In genomic region chr1:229664133-229664689, GRCh38 we compare ENCODE assay signal across 8 cellular contexts. TPM values are rescaled to one million over a fixed set of nuclear protein-coding genes. Genes with fewer than 3 reads are reported as not detected.
A peak's percentile ranks its signal among the peaks of the same experiment; 100 is the strongest.
DNase-seq lines count a peak whose midpoint lies in the region; ATAC-seq and TF ChIP-seq lines count a peak whose summit lies in the region.

No MANE protein-coding gene starts in this region.

- H3K4me3 Mint-ChIP-seq in stimulated activated naive B cell treated with anti-CD40 and anti-IgM and Interleukin-4, amounts not matched to agents 10 μg/mL and 1 μg/mL and 100 μg/mL, for 72 hours, result no peak overlapping the region

- no peaks in the 10 kb centered on the region for H3K4me1 ChIP-seq in MM.1S (ENCODE audit: low read length)

- no peak for TF ChIP-seq CTCF in GM13976 (IDR thresholded peaks at IDR 0.05; ENCODE audit: borderline replicate concordance, control extremely low read depth, extremely low read depth, insufficient read depth, missing control alignments)
- TF ChIP-seq CTCF in MM.1S (IDR thresholded peaks at IDR 0.05; ENCODE audit: low read length), result no peak

- ATAC-seq in stimulated activated naive B cell treated with anti-CD40 and anti-IgM and Interleukin-4, amounts not matched to agents 10 μg/mL and 1 μg/mL and 100 μg/mL, for 72 hours (replicated peaks), result peak; percentile 67 to 70
- no peak for ATAC-seq in GM18519 (IDR thresholded peaks at IDR 0.05; ENCODE audit: low FRiP score, unreplicated experiment)

- H3K36me3 Mint-ChIP-seq in stimulated activated naive B cell treated with anti-CD40 and anti-IgM and Interleukin-4, amounts not matched to agents 10 μg/mL and 1 μg/mL and 100 μg/mL, for 72 hours, result peaks cover 30 to 43% of the 10 kb centered on the region in 2 donors

- DNase-seq in GM13976 (ENCODE audit: low spot score) (peak; percentile 52), activated T-cell treated with anti-CD3 and anti-CD28 coated beads for 4 hours (peak; percentile 78), inferior parietal cortex (ENCODE audit: extremely low spot score) (peak; percentile 46), MM.1S (no peak), NCI-H1092 (lab: John Stamatoyannopoulos, UW) (no peak)
- DNase-seq in Jurkat, Clone E6-1 (ENCODE audit: low read depth, low spot score), result peak; percentile 83
- peak; percentile 59 for DNase-seq in stimulated activated naive B cell treated with anti-CD40 and anti-IgM and Interleukin-4, amounts not matched to agents 10 μg/mL and 1 μg/mL and 100 μg/mL, for 72 hours

- no peaks in the 10 kb centered on the region for H3K9me3 Mint-ChIP-seq in stimulated activated naive B cell treated with anti-CD40 and anti-IgM and Interleukin-4, amounts not matched to agents 10 μg/mL and 1 μg/mL and 100 μg/mL, for 72 hours

- H3K27me3 ChIP-seq in MM.1S (replicated peaks; ENCODE audit: insufficient read depth, low read length), result no peaks in the 10 kb centered on the region

- H3K9ac ChIP-seq in MM.1S (ENCODE audit: low read length), result no peak overlapping the region

- in situ Hi-C loops in GM13976 (cut with MboI; ENCODE audit: low sequenced_read_pairs, unreplicated experiment), result no loop called here

- no peak overlapping the region for H3K4me2 ChIP-seq in MM.1S (ENCODE audit: low read depth, low read length)

- no peaks in the 10 kb centered on the region for H3K79me2 ChIP-seq in MM.1S (ENCODE audit: low read length)

- no peaks in the 10 kb centered on the region for H3F3A ChIP-seq in MM.1S (ENCODE audit: insufficient read depth, low read length)

- no peak overlapping the region for H2AFZ ChIP-seq in MM.1S (ENCODE audit: low read length)

- peaks cover 11 to 13% of the 10 kb centered on the region in 2 donors for H3K4me1 Mint-ChIP-seq in stimulated activated naive B cell treated with anti-CD40 and anti-IgM and Interleukin-4, amounts not matched to agents 10 μg/mL and 1 μg/mL and 100 μg/mL, for 72 hours

- no peak overlapping the region for H3K27ac Mint-ChIP-seq in stimulated activated naive B cell treated with anti-CD40 and anti-IgM and Interleukin-4, amounts not matched to agents 10 μg/mL and 1 μg/mL and 100 μg/mL, for 72 hours

- no peaks in the 10 kb centered on the region for H4K20me1 ChIP-seq in MM.1S (ENCODE audit: insufficient read depth, low read length)

- H3K9me2 ChIP-seq in MM.1S (replicated peaks; ENCODE audit: insufficient read depth, low read length), result no peaks in the 10 kb centered on the region

- peaks cover 2% of the 10 kb centered on the region; the same call in 1 of the 2 replicates for H3K36me3 ChIP-seq in MM.1S (replicated peaks; ENCODE audit: insufficient read depth, low read length)

- H3K4me3 ChIP-seq in Jurkat, Clone E6-1 (ENCODE audit: low read length), result no peak overlapping the region
- no peak overlapping the region for H3K4me3 ChIP-seq in MM.1S (ENCODE audit: low read length)

- H3K9me3 ChIP-seq in MM.1S (replicated peaks; ENCODE audit: insufficient read depth, low read length), result no peaks in the 10 kb centered on the region

- no peaks in the 10 kb centered on the region for H3K27me3 Mint-ChIP-seq in stimulated activated naive B cell treated with anti-CD40 and anti-IgM and Interleukin-4, amounts not matched to agents 10 μg/mL and 1 μg/mL and 100 μg/mL, for 72 hours

- no peak overlapping the region for H3K27ac ChIP-seq in MM.1S (ENCODE audit: low read length)

RNA-seq across cellular contexts. Expression of gene URB2, which starts 38.2 kb away (rescaled TPM):
- 10.9 TPM for polyA plus RNA-seq in Jurkat, Clone E6-1 (2012; ENCODE audit: insufficient read depth, insufficient read length)

RNA-seq across cellular contexts. Expression of gene TAF5L, which starts 38.3 kb away (rescaled TPM):
- 30.1 TPM for polyA plus RNA-seq in Jurkat, Clone E6-1 (2012; ENCODE audit: insufficient read depth, insufficient read length)

Comparison
In these comparisons a context has a peak if more than half of its experiments do, and no peak if none do; other contexts are left out.
1. DNase-seq: peak in GM13976 (single experiment), Jurkat, Clone E6-1 (single experiment), activated T-cell treated with anti-CD3 and anti-CD28 coated beads for 4 hours (single experiment), inferior parietal cortex (single experiment) and stimulated activated naive B cell treated with anti-CD40 and anti-IgM and Interleukin-4, amounts not matched to agents 10 μg/mL and 1 μg/mL and 100 μg/mL, for 72 hours (single experiment); none in MM.1S (single experiment) and NCI-H1092 (single experiment).